In the genomic region with DNA sequence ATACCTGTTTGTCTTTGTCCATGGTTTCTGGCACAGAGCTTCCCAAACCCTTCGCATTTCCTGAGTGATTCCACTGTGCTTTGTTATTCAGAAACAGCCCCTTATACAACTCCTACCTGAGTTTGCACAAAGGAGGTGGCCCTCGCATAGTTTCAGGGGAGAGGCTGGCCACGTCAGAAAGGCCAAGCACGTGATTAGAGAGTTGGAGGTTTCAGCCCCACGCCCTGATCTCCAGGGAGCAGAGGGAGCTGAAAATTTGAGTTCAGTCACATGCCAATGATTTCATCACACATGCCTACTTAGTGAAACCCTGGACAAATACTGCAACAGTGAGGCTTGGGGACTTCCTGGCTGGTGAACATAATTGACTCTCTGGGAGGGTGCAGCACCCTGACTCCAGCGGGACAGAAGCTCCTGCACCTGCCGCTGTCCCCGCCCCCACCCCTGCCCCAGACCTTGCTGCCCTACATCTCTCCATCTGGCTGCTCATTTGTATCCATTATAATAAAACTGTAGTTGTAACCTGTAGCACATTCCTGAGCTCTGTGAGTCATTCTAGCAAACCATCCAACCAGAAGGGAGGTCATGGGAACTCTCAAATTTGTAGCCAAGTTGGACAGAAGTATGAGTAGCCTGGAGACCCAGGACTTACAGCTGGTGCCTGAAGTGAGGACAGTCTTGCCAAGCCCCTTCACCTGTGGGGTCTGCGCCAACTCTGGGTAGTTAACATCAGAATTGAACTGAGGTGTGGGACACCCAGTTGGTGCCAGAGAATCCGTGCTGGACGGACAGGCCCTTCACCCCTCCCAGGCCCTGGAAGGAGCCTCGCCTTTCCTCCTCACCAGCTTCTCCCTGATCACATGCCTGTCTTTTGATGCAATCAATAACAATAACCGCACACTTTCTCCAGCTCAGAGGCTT, we compare ENCODE assay signal across 1 cellular context.
TF ChIP-seq lines count a peak whose summit lies in the region.

No MANE protein-coding gene starts in this region.

TF ChIP-seq in HepG2, 621 proteins besides CTCF, POLR2A, EP300 and RAD21 (continued from another document and continues in another):
- TF ChIP-seq, protein P1, sequence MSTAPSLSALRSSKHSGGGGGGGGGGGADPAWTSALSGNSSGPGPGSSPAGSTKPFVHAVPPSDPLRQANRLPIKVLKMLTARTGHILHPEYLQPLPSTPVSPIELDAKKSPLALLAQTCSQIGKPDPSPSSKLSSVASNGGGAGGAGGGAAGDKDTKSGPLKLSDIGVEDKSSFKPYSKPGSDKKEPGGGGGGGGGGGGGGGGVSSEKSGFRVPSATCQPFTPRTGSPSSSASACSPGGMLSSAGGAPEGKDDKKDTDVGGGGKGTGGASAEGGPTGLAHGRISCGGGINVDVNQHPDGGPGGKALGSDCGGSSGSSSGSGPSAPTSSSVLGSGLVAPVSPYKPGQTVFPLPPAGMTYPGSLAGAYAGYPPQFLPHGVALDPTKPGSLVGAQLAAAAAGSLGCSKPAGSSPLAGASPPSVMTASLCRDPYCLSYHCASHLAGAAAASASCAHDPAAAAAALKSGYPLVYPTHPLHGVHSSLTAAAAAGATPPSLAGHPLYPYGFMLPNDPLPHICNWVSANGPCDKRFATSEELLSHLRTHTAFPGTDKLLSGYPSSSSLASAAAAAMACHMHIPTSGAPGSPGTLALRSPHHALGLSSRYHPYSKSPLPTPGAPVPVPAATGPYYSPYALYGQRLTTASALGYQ (CRISPR knock-in tag; IDR thresholded peaks at IDR 0.05), result no peak
- TF ChIP-seq, protein P2, sequence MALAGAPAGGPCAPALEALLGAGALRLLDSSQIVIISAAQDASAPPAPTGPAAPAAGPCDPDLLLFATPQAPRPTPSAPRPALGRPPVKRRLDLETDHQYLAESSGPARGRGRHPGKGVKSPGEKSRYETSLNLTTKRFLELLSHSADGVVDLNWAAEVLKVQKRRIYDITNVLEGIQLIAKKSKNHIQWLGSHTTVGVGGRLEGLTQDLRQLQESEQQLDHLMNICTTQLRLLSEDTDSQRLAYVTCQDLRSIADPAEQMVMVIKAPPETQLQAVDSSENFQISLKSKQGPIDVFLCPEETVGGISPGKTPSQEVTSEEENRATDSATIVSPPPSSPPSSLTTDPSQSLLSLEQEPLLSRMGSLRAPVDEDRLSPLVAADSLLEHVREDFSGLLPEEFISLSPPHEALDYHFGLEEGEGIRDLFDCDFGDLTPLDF (CRISPR knock-in tag; IDR thresholded peaks at IDR 0.05), result no peak
- TF ChIP-seq NPAS2 (CRISPR knock-in tag; IDR thresholded peaks at IDR 0.05; ENCODE audit: borderline replicate concordance) (no peak), FOSL2 (CRISPR knock-in tag; IDR thresholded peaks at IDR 0.05) (peak; percentile 70; the same call in 1 of the 2 replicates), ZSCAN25 (CRISPR knock-in tag; IDR thresholded peaks at IDR 0.05) (no peak), SRSF4 (IDR thresholded peaks at IDR 0.05; ENCODE audit: low read depth, low read length, poor library complexity, severe bottlenecking) (no peak), DNMT1 (CRISPR knock-in tag; IDR thresholded peaks at IDR 0.05) (no peak), NFE2 (CRISPR knock-in tag; IDR thresholded peaks at IDR 0.05) (no peak), SALL1 (CRISPR knock-in tag; IDR thresholded peaks at IDR 0.05) (peak; percentile 45; the same call in 1 of the 2 replicates), RFXAP (CRISPR knock-in tag; IDR thresholded peaks at IDR 0.05; ENCODE audit: borderline replicate concordance) (no peak), FOXP1 (IDR thresholded peaks at IDR 0.05) (no peak), FOXP1 (CRISPR knock-in tag; IDR thresholded peaks at IDR 0.05) (no peak), ZNF33A (CRISPR knock-in tag; IDR thresholded peaks at IDR 0.05; ENCODE audit: borderline replicate concordance) (no peak), ZNF589 (CRISPR knock-in tag; conservative IDR thresholded peaks at IDR 0.05) (no peak), ZNF839 (CRISPR knock-in tag; IDR thresholded peaks at IDR 0.05; ENCODE audit: borderline replicate concordance) (no peak), LCORL (IDR thresholded peaks at IDR 0.05) (no peak), LCORL (CRISPR knock-in tag; IDR thresholded peaks at IDR 0.05) (0 out of 2 replicates have a peak, but pooled peaks have one; percentile 28), ZNF354B (CRISPR knock-in tag; IDR thresholded peaks at IDR 0.05) (no peak), ZNF550 (CRISPR knock-in tag; IDR thresholded peaks at IDR 0.05; ENCODE audit: borderline replicate concordance) (no peak), EHMT2 (IDR thresholded peaks at IDR 0.05; ENCODE audit: borderline replicate concordance, low read depth, low read length) (no peak), ZNF234 (CRISPR knock-in tag; conservative IDR thresholded peaks at IDR 0.05) (no peak), ZNF549 (CRISPR knock-in tag; IDR thresholded peaks at IDR 0.05) (no peak), ZNF224 (CRISPR knock-in tag; IDR thresholded peaks at IDR 0.05) (no peak), ZNF629 (CRISPR knock-in tag; conservative IDR thresholded peaks at IDR 0.05) (no peak), NRL (CRISPR knock-in tag; IDR thresholded peaks at IDR 0.05; ENCODE audit: borderline replicate concordance) (no peak), RBM39 (IDR thresholded peaks at IDR 0.05; ENCODE audit: low read depth, low read length, poor library complexity, severe bottlenecking) (no peak)
- TF ChIP-seq, protein P3, sequence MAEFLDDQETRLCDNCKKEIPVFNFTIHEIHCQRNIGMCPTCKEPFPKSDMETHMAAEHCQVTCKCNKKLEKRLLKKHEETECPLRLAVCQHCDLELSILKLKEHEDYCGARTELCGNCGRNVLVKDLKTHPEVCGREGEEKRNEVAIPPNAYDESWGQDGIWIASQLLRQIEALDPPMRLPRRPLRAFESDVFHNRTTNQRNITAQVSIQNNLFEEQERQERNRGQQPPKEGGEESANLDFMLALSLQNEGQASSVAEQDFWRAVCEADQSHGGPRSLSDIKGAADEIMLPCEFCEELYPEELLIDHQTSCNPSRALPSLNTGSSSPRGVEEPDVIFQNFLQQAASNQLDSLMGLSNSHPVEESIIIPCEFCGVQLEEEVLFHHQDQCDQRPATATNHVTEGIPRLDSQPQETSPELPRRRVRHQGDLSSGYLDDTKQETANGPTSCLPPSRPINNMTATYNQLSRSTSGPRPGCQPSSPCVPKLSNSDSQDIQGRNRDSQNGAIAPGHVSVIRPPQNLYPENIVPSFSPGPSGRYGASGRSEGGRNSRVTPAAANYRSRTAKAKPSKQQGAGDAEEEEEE (CRISPR knock-in tag; IDR thresholded peaks at IDR 0.05; ENCODE audit: borderline replicate concordance), result no peak
- TF ChIP-seq, protein P4, sequence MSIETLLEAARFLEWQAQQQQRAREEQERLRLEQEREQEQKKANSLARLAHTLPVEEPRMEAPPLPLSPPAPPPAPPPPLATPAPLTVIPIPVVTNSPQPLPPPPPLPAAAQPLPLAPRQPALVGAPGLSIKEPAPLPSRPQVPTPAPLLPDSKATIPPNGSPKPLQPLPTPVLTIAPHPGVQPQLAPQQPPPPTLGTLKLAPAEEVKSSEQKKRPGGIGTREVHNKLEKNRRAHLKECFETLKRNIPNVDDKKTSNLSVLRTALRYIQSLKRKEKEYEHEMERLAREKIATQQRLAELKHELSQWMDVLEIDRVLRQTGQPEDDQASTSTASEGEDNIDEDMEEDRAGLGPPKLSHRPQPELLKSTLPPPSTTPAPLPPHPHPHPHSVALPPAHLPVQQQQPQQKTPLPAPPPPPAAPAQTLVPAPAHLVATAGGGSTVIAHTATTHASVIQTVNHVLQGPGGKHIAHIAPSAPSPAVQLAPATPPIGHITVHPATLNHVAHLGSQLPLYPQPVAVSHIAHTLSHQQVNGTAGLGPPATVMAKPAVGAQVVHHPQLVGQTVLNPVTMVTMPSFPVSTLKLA (IDR thresholded peaks at IDR 0.05), result peak; percentile 84
- TF ChIP-seq, protein P5, sequence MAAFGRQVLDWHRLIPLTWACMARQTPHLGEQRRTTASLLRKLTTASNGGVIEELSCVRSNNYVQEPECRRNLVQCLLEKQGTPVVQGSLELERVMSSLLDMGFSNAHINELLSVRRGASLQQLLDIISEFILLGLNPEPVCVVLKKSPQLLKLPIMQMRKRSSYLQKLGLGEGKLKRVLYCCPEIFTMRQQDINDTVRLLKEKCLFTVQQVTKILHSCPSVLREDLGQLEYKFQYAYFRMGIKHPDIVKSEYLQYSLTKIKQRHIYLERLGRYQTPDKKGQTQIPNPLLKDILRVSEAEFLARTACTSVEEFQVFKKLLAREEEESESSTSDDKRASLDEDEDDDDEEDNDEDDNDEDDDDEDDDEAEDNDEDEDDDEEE (CRISPR knock-in tag; IDR thresholded peaks at IDR 0.05), result no peak
- TF ChIP-seq, protein P6, sequence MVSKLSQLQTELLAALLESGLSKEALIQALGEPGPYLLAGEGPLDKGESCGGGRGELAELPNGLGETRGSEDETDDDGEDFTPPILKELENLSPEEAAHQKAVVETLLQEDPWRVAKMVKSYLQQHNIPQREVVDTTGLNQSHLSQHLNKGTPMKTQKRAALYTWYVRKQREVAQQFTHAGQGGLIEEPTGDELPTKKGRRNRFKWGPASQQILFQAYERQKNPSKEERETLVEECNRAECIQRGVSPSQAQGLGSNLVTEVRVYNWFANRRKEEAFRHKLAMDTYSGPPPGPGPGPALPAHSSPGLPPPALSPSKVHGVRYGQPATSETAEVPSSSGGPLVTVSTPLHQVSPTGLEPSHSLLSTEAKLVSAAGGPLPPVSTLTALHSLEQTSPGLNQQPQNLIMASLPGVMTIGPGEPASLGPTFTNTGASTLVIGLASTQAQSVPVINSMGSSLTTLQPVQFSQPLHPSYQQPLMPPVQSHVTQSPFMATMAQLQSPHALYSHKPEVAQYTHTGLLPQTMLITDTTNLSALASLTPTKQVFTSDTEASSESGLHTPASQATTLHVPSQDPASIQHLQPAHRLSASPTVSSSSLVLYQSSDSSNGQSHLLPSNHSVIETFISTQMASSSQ (IDR thresholded peaks at IDR 0.05; ENCODE audit: low read depth), result no peak
- TF ChIP-seq, protein P6 (CRISPR knock-in tag; IDR thresholded peaks at IDR 0.05; ENCODE audit: borderline replicate concordance), result no peak
- TF ChIP-seq, protein P7, sequence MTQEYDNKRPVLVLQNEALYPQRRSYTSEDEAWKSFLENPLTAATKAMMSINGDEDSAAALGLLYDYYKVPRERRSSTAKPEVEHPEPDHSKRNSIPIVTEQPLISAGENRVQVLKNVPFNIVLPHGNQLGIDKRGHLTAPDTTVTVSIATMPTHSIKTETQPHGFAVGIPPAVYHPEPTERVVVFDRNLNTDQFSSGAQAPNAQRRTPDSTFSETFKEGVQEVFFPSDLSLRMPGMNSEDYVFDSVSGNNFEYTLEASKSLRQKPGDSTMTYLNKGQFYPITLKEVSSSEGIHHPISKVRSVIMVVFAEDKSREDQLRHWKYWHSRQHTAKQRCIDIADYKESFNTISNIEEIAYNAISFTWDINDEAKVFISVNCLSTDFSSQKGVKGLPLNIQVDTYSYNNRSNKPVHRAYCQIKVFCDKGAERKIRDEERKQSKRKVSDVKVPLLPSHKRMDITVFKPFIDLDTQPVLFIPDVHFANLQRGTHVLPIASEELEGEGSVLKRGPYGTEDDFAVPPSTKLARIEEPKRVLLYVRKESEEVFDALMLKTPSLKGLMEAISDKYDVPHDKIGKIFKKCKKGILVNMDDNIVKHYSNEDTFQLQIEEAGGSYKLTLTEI (CRISPR knock-in tag; conservative IDR thresholded peaks at IDR 0.05), result no peak
- TF ChIP-seq, protein P8, sequence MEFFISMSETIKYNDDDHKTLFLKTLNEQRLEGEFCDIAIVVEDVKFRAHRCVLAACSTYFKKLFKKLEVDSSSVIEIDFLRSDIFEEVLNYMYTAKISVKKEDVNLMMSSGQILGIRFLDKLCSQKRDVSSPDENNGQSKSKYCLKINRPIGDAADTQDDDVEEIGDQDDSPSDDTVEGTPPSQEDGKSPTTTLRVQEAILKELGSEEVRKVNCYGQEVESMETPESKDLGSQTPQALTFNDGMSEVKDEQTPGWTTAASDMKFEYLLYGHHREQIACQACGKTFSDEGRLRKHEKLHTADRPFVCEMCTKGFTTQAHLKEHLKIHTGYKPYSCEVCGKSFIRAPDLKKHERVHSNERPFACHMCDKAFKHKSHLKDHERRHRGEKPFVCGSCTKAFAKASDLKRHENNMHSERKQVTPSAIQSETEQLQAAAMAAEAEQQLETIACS (CRISPR knock-in tag; IDR thresholded peaks at IDR 0.05), result no peak
- TF ChIP-seq, protein P9, sequence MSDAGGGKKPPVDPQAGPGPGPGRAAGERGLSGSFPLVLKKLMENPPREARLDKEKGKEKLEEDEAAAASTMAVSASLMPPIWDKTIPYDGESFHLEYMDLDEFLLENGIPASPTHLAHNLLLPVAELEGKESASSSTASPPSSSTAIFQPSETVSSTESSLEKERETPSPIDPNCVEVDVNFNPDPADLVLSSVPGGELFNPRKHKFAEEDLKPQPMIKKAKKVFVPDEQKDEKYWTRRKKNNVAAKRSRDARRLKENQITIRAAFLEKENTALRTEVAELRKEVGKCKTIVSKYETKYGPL (CRISPR knock-in tag; IDR thresholded peaks at IDR 0.05), result no peak
- TF ChIP-seq, protein P10, sequence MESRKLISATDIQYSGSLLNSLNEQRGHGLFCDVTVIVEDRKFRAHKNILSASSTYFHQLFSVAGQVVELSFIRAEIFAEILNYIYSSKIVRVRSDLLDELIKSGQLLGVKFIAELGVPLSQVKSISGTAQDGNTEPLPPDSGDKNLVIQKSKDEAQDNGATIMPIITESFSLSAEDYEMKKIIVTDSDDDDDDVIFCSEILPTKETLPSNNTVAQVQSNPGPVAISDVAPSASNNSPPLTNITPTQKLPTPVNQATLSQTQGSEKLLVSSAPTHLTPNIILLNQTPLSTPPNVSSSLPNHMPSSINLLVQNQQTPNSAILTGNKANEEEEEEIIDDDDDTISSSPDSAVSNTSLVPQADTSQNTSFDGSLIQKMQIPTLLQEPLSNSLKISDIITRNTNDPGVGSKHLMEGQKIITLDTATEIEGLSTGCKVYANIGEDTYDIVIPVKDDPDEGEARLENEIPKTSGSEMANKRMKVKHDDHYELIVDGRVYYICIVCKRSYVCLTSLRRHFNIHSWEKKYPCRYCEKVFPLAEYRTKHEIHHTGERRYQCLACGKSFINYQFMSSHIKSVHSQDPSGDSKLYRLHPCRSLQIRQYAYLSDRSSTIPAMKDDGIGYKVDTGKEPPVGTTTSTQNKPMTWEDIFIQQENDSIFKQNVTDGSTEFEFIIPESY (CRISPR knock-in tag; IDR thresholded peaks at IDR 0.05), result peak; percentile 21; the same call in 1 of the 2 replicates
- TF ChIP-seq, protein P11, sequence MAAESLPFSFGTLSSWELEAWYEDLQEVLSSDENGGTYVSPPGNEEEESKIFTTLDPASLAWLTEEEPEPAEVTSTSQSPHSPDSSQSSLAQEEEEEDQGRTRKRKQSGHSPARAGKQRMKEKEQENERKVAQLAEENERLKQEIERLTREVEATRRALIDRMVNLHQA (CRISPR knock-in tag; IDR thresholded peaks at IDR 0.05), result no peak
